In the genomic region with DNA sequence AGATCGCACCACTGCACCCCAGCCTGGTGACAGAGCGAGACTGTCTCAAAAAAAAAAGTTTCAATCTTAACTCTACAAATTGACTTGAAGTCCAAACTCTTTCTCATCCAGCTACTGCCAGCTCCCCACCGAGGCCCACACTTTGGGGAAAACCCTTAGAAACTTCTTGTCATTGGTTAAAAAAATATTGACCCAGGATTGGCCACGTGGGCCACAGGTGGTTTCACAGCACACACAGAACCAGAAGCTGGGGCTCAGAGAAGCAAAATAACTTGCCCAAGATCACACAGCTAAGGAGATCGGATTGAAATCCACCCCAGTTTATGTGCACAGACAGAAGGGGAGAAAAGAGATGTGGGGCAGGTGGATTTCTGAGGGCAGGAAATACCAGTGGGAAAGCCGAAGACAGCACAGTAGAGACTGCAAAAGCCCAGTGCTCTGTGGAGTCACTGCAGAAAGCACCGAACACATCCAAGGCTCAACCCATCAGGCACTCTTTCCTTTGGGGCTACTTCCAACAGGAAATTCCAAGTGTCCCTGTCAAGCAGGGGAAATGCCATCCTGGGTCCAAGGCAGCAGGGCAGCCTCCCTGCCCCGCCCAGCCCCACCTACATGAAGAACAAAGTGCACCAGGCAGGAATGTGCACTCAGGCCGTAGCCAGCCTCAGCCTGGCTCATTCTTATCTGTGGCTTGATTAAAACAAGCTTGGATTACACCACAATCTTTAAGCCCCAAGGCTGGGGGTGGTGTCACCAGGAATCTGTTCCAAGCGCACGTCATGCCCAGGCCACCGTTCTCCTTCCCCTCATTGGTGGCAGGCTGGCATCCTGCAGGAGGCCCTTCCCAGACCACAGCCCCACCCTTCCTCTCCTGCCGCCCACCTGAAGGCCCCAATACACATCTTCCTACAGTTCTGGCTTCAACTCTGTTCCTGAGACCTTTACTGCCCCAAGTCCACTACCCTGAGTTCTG, we compare ENCODE assay signal across 8 cellular contexts.
DNase-seq lines count a peak whose midpoint lies in the region; ATAC-seq and TF ChIP-seq lines count a peak whose summit lies in the region.

No MANE protein-coding gene starts in this region.

- no peak overlapping the region for H3K4me3 Mint-ChIP-seq in activated T-cell treated with anti-CD3 and anti-CD28 coated beads, Interleukin-2, amount 50 U/mL, for 24 hours

- no peak for DNase-seq in activated T-cell treated with anti-CD3 and anti-CD28 coated beads, Interleukin-2, amount 50 U/mL, for 24 hours
- DNase-seq in activated T-cell treated with anti-CD3 and anti-CD28 coated beads, Interleukin-2, amount 50 U/mL, for 1 hour = no peak
- peak; percentile 73 for DNase-seq in amniotic stem cell (lab: John Stamatoyannopoulos, UW)
- peak; percentile 92 for DNase-seq in kidney tubule cell (ENCODE audit: low spot score)
- no peak for DNase-seq in uterus
- DNase-seq in cerebellum (ENCODE audit: low spot score) = no peak
- no peak for DNase-seq in mesenteric fat pad (ENCODE audit: low spot score)

- H3K4me1 Mint-ChIP-seq in activated T-cell treated with anti-CD3 and anti-CD28 coated beads, Interleukin-2, amount 50 U/mL, for 24 hours (ENCODE audit: low read depth) = peaks cover 62% of the 10 kb centered on the region

- no peaks in the 10 kb centered on the region for H3K36me3 ChIP-seq in uterus

- intact Hi-C loops in uterus (cut with DNase I; ENCODE audit: low total_unique reads) = no loop called here

- no peak overlapping the region for H3K4me3 ChIP-seq in uterus

- TF ChIP-seq POLR2A in uterus (IDR thresholded peaks at IDR 0.05) = no peak

- TF ChIP-seq CTCF in uterus (IDR thresholded peaks at IDR 0.05) = no peak

- H3K27ac ChIP-seq in uterus = peak overlapping the region; percentile 12 to 47

- peak overlapping the region; percentile 66 for H3K27ac Mint-ChIP-seq in activated T-cell treated with anti-CD3 and anti-CD28 coated beads, Interleukin-2, amount 50 U/mL, for 24 hours

- no peaks in the 10 kb centered on the region for H3K27me3 ChIP-seq in uterus

- no peaks in the 10 kb centered on the region for H3K9me3 ChIP-seq in uterus

- no peak for ATAC-seq in HG03469 (IDR thresholded peaks at IDR 0.05; ENCODE audit: unreplicated experiment)

- no peaks in the 10 kb centered on the region for H3K9me3 Mint-ChIP-seq in activated T-cell treated with anti-CD3 and anti-CD28 coated beads, Interleukin-2, amount 50 U/mL, for 24 hours

- no peaks in the 10 kb centered on the region for H3K27me3 Mint-ChIP-seq in activated T-cell treated with anti-CD3 and anti-CD28 coated beads, Interleukin-2, amount 50 U/mL, for 24 hours

- H3K4me1 ChIP-seq in uterus = peaks cover 7 to 11% of the 10 kb centered on the region in 2 donors

- peaks cover 10% of the 10 kb centered on the region for H3K36me3 Mint-ChIP-seq in activated T-cell treated with anti-CD3 and anti-CD28 coated beads, Interleukin-2, amount 50 U/mL, for 24 hours (ENCODE audit: low read depth)

Comparison
In these comparisons a context has a peak if more than half of its experiments do, and no peak if none do; other contexts are left out.
1. DNase-seq: peak in amniotic stem cell (single experiment) and kidney tubule cell (single experiment); none in activated T-cell treated with anti-CD3 and anti-CD28 coated beads, Interleukin-2, amount 50 U/mL, for 24 hours (single experiment), activated T-cell treated with anti-CD3 and anti-CD28 coated beads, Interleukin-2, amount 50 U/mL, for 1 hour (single experiment), uterus (0 of 2), cerebellum (single experiment) and mesenteric fat pad (single experiment).